ENCODE assay signal across 35 cellular contexts in genomic region chr2:76932550-76932949, GRCh38.
"Had no signal": no experiment of that assay in that cellular context is flagged by ENCODE, and none has a peak within 500 bp of the region (broad histone marks: within the 10 kb centered on the region; RNA-seq: fewer than 3 reads in every experiment).

No MANE protein-coding gene starts in this region.

- H3K9me3 ChIP-seq: MG63 had no signal

- H3K4me2 ChIP-seq: KMS-11 had no signal

- H3K36me3 ChIP-seq: MG63 had no signal

- H3K27ac ChIP-seq: KMS-11 had no signal

- H3K9ac ChIP-seq: KMS-11 had no signal

- DNase-seq: Karpas-422, Kasumi-1, MG63, MM.1S, MV-4-11, NCI-H1048, NCI-H1092, NCI-H1092 treated with DMSO at 0.1 percent for 48 hours, NCI-H1105, NCI-H1105 treated with DMSO at 0.1 percent for 48 hours, NCI-H1417, NCI-H1417 treated with DMSO at 0.1 percent for 48 hours, NCI-H1436, NCI-H1436 treated with DMSO at 0.1 percent for 48 hours, NCI-H146, NCI-H1694, NCI-H1694 treated with DMSO at 0.1 percent for 48 hours, NCI-H187, NCI-H187 treated with DMSO at 0.1 percent for 48 hours, NCI-H1930, NCI-H2029, NCI-H2029 treated with DMSO at 0.1 percent for 48 hours, NCI-H2081, NCI-H2081 treated with DMSO at 0.1 percent for 48 hours, NCI-H2107, NCI-H2171, NCI-H2171 treated with DMSO at 0.1 percent for 48 hours, NCI-H2227 treated with DMSO at 0.1 percent for 48 hours, NCI-H226, NCI-H345, NCI-H446, NCI-H446 treated with DMSO at 0.1 percent for 48 hours, NCI-H510A, NCI-H510A treated with DMSO at 0.1 percent for 48 hours had no signal

- H3K27me3 ChIP-seq: MG63 had no signal

- H3K4me3 ChIP-seq: MG63 had no signal
